Comparison of ENCODE assay signal across 1 cellular context in the genomic region with DNA sequence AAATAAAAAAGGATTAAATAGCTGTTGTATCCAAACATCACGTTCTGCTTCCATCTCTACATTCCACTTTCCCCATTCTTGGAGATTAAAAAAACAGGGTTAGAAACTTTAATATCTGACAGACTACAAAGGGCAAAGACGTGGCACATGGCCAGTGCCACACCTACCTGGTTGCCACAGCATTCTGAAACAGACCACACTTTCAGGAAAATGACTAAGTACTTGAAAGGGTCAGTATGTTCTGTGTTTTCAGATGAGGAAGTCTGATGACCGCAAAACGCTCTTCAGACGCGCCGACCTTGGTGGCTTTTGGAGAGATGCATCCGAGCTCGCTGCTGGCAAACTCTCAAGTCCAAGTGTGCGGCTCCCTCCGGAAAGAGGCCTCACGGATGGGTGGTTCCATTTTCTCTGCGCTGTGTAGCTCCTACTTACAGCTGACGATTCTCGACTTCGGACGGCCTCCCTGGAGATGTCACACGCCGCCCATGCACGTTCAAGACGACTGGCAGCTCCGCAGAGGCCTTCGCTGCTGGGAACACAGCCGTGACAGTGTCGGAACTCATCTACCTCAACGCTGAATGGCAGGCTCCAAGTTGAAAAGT.
TF ChIP-seq lines count a peak whose summit lies in the region.

No MANE protein-coding gene starts in this region.

TF ChIP-seq in WTC11, 78 proteins besides CTCF, POLR2A, EP300 and RAD21 (continued from another document):
- TF ChIP-seq ATF1 (CRISPR knock-in tag; IDR thresholded peaks at IDR 0.05): no peak
TF ChIP-seq in WTC11: peak in this region for 0.
